In genomic region chr10:59361659-59362183, GRCh38 we compare ENCODE assay signal across 10 cellular contexts. TPM values are rescaled to one million over a fixed set of nuclear protein-coding genes. Genes with fewer than 3 reads are reported as not detected.
DNase-seq lines count a peak whose midpoint lies in the region; ATAC-seq lines count a peak whose summit lies in the region.
"Had no signal": no experiment of that assay in that cellular context is flagged by ENCODE, and none has a peak within 500 bp of the region (broad histone marks: within the 10 kb centered on the region; RNA-seq: fewer than 3 reads in every experiment).

No MANE protein-coding gene starts in this region.

- H3K4me1 ChIP-seq in stomach smooth muscle (ENCODE audit: control insufficient read depth, insufficient read depth, low read length) = peaks cover 31% of the 10 kb centered on the region

- intact Hi-C loops in sciatic nerve (cut with DNase I) = no loop called here

- H3K4me3 Mint-ChIP-seq in activated naive CD8-positive, alpha-beta T cell treated with anti-CD3 and anti-CD28 coated beads, Interleukin-2, amount 50 U/mL, for 24 hours = peak overlapping the region; percentile 36
- H3K4me3 Mint-ChIP-seq: activated naive CD4-positive, alpha-beta T cell treated with anti-CD3 and anti-CD28 coated beads, Interleukin-2, amount 50 U/mL, for 24 hours had no signal

- H3K4me1 Mint-ChIP-seq in activated naive CD8-positive, alpha-beta T cell treated with anti-CD3 and anti-CD28 coated beads, Interleukin-2, amount 50 U/mL, for 24 hours = peaks cover 10% of the 10 kb centered on the region

- ATAC-seq in activated naive CD8-positive, alpha-beta T cell treated with anti-CD3 and anti-CD28 coated beads, Interleukin-2, amount 50 U/mL, for 24 hours = peak; percentile 76
- ATAC-seq in sciatic nerve = no peak

- H3K9me3 Mint-ChIP-seq in activated naive CD8-positive, alpha-beta T cell treated with anti-CD3 and anti-CD28 coated beads, Interleukin-2, amount 50 U/mL, for 24 hours = no peaks in the 10 kb centered on the region
- H3K9me3 Mint-ChIP-seq: activated naive CD4-positive, alpha-beta T cell treated with anti-CD3 and anti-CD28 coated beads, Interleukin-2, amount 50 U/mL, for 24 hours had no signal

- H3K4me3 ChIP-seq in stomach smooth muscle (ENCODE audit: low read length in 2 of 2) = peak overlapping the region; percentile 86 to 87

- no peaks in the 10 kb centered on the region for H3K27me3 ChIP-seq in stomach smooth muscle (ENCODE audit: control insufficient read depth in 1 of 2, insufficient read depth in 2 of 2, low read length in 2 of 2)

- DNase-seq in DMS79 treated with DMSO at 0.1 percent for 48 hours (lab: John Stamatoyannopoulos, UW) (peak; percentile 13), DMS79 (lab: John Stamatoyannopoulos, UW) (no peak), inferior parietal cortex (ENCODE audit: extremely low spot score) (peak; percentile 68), sciatic nerve (ENCODE audit: low spot score) (no peak), NCI-H774 (lab: John Stamatoyannopoulos, UW) (no peak), AG08395 (ENCODE audit: low spot score) (no peak)
- DNase-seq in activated naive CD8-positive, alpha-beta T cell treated with anti-CD3 and anti-CD28 coated beads, Interleukin-2, amount 50 U/mL, for 24 hours = no peak

- no peak overlapping the region for H3K27ac Mint-ChIP-seq in activated naive CD8-positive, alpha-beta T cell treated with anti-CD3 and anti-CD28 coated beads, Interleukin-2, amount 50 U/mL, for 24 hours

- H3K36me3 Mint-ChIP-seq in activated naive CD8-positive, alpha-beta T cell treated with anti-CD3 and anti-CD28 coated beads, Interleukin-2, amount 50 U/mL, for 24 hours (ENCODE audit: low read depth) = no peaks in the 10 kb centered on the region
- H3K36me3 Mint-ChIP-seq: activated naive CD4-positive, alpha-beta T cell treated with anti-CD3 and anti-CD28 coated beads, Interleukin-2, amount 50 U/mL, for 24 hours had no signal

- peak overlapping the region; percentile 79 for H3K27ac ChIP-seq in stomach smooth muscle (ENCODE audit: low read length)
- H3K27ac ChIP-seq: HL-60 had no signal

- peak overlapping the region; percentile 55 to 72 for H3K9ac ChIP-seq in stomach smooth muscle (ENCODE audit: low read length in 2 of 2)

- H3K36me3 ChIP-seq in stomach smooth muscle (ENCODE audit: control insufficient read depth in 2 of 2, insufficient read depth in 2 of 2, low read length in 2 of 2) = no peaks in the 10 kb centered on the region

- H3K9me3 ChIP-seq in stomach smooth muscle (ENCODE audit: control insufficient read depth in 2 of 2, low read length in 2 of 2) = no peaks in the 10 kb centered on the region

- H3K27me3 Mint-ChIP-seq in activated naive CD8-positive, alpha-beta T cell treated with anti-CD3 and anti-CD28 coated beads, Interleukin-2, amount 50 U/mL, for 24 hours = peaks cover 25% of the 10 kb centered on the region

RNA-seq across cellular contexts. Expression of gene FAM13C, which starts 0.6 kb away (rescaled TPM):
- 25.0 TPM for total RNA-seq in sciatic nerve

Comparison
In these comparisons a context has a peak if more than half of its experiments do, and no peak if none do; other contexts are left out.
1. DNase-seq: peak in DMS79 treated with DMSO at 0.1 percent for 48 hours (single experiment) and inferior parietal cortex (single experiment); none in DMS79 (single experiment), activated naive CD8-positive, alpha-beta T cell treated with anti-CD3 and anti-CD28 coated beads, Interleukin-2, amount 50 U/mL, for 24 hours (single experiment), sciatic nerve (single experiment), NCI-H774 (single experiment) and AG08395 (single experiment).